In the genomic region with DNA sequence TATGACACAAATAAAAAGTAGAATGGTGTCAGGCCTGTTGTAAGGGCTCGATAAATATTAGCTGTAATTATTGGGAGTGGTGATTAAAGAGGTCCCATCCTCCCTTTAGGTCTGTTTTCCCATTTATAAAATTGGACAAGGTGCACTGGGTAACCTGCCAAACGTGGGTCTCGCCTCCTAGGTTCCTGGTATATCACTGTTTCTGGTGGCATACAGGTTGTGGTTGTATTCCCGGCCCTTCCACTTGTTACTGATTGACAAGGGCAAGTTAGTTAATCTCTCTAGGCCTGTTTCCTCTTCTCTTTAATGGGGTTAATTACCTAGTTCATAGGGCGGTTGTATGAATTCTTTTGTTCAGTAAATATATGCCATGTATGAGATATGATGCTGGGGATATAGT, we compare ENCODE assay signal across 8 cellular contexts. TPM values are rescaled to one million over a fixed set of nuclear protein-coding genes. Genes with fewer than 3 reads are reported as not detected.
A peak's percentile ranks its signal among the peaks of the same experiment; 100 is the strongest.
DNase-seq lines count a peak whose midpoint lies in the region; ATAC-seq and TF ChIP-seq lines count a peak whose summit lies in the region.

No MANE protein-coding gene starts in this region.

- H3K4me3 ChIP-seq in breast epithelium: peak overlapping the region; percentile 85 to 92 (median 88)
- peak overlapping the region; percentile 72 to 87 for H3K4me3 ChIP-seq in vagina

- H3K4me3 Mint-ChIP-seq in stimulated activated naive CD8-positive, alpha-beta T cell treated with anti-CD3 and anti-CD28 coated beads, Interleukin-15, Interleukin-2, amounts not matched to agents 100 ng/mL and 50 ng/mL, for 24 hours: peak overlapping the region; percentile 96
- peak overlapping the region; percentile 99 for H3K4me3 Mint-ChIP-seq in mesothelial cell of epicardium

- H3K27ac ChIP-seq in breast epithelium (peak overlapping the region; percentile 98 to 99), vagina (peak overlapping the region; percentile 92)

- H3K27ac Mint-ChIP-seq in stimulated activated naive CD8-positive, alpha-beta T cell treated with anti-CD3 and anti-CD28 coated beads, Interleukin-15, Interleukin-2, amounts not matched to agents 100 ng/mL and 50 ng/mL, for 24 hours: peak overlapping the region; percentile 99
- H3K27ac Mint-ChIP-seq in mesothelial cell of epicardium: peak overlapping the region; percentile 100

- no peak for DNase-seq in stimulated activated naive CD8-positive, alpha-beta T cell treated with anti-CD3 and anti-CD28 coated beads, Interleukin-15, Interleukin-2, amounts not matched to agents 100 U/mL and 50 U/mL, for 24 hours
- no peak for DNase-seq in breast epithelium (ENCODE audit: low spot score in 2 of 2)
- no peak for DNase-seq in mesothelial cell of epicardium (ENCODE audit: low spot score in 2 of 2, unreplicated experiment in 2 of 2)
- DNase-seq in vagina (ENCODE audit: extremely low spot score in 2 of 2): no peak
- no peak for DNase-seq in omental fat pad (ENCODE audit: low spot score)
- no peak for DNase-seq in kidney glomerular epithelial cell (lab: John Stamatoyannopoulos, UW)
- DNase-seq in stimulated activated CD4-positive, alpha-beta T cell treated with anti-CD3 and anti-CD28 coated beads, Interleukin-4, amount 100 ng/mL, for 1 hour: no peak

- no peaks in the 10 kb centered on the region for H3K27me3 Mint-ChIP-seq in stimulated activated naive CD8-positive, alpha-beta T cell treated with anti-CD3 and anti-CD28 coated beads, Interleukin-15, Interleukin-2, amounts not matched to agents 100 ng/mL and 50 ng/mL, for 24 hours
- no peaks in the 10 kb centered on the region for H3K27me3 Mint-ChIP-seq in mesothelial cell of epicardium (ENCODE audit: low read depth)

- peaks cover 4 to 19% of the 10 kb centered on the region in 2 donors for H3K4me1 ChIP-seq in breast epithelium
- peaks cover 72% of the 10 kb centered on the region for H3K4me1 ChIP-seq in vagina

- no peak for ATAC-seq in stimulated activated naive CD8-positive, alpha-beta T cell treated with anti-CD3 and anti-CD28 coated beads, Interleukin-15, Interleukin-2, amounts not matched to agents 100 U/mL and 50 U/mL, for 24 hours
- ATAC-seq in omental fat pad (ENCODE audit: low FRiP score): no peak

- H3K27me3 ChIP-seq in breast epithelium (no peaks in the 10 kb centered on the region), vagina (no peaks in the 10 kb centered on the region)

- H3K4me1 Mint-ChIP-seq in stimulated activated naive CD8-positive, alpha-beta T cell treated with anti-CD3 and anti-CD28 coated beads, Interleukin-15, Interleukin-2, amounts not matched to agents 100 ng/mL and 50 ng/mL, for 24 hours (ENCODE audit: low read depth): peaks cover 59% of the 10 kb centered on the region
- H3K4me1 Mint-ChIP-seq in mesothelial cell of epicardium: peaks cover 27% of the 10 kb centered on the region

- H3K9me3 ChIP-seq in breast epithelium: no peaks in the 10 kb centered on the region
- H3K9me3 ChIP-seq in vagina: no peaks in the 10 kb centered on the region

- intact Hi-C loops in breast epithelium (cut with DNase I; ENCODE audit: low total_unique reads): loop anchor here (2.0 kb wide), 1 partner anchor 21 kb away; the partner anchor contains the start of gene ZNF836
- intact Hi-C loops in vagina (cut with DNase I): no loop called here

- TF ChIP-seq POLR2A in breast epithelium (IDR thresholded peaks at IDR 0.05) (no peak), vagina (IDR thresholded peaks at IDR 0.05) (no peak)

- H3K36me3 ChIP-seq in breast epithelium: no peaks in the 10 kb centered on the region
- H3K36me3 ChIP-seq in vagina: peaks cover 0 to 12% of the 10 kb centered on the region in 2 donors

- H3K36me3 Mint-ChIP-seq in stimulated activated naive CD8-positive, alpha-beta T cell treated with anti-CD3 and anti-CD28 coated beads, Interleukin-15, Interleukin-2, amounts not matched to agents 100 ng/mL and 50 ng/mL, for 24 hours (ENCODE audit: low read depth): peaks cover 45% of the 10 kb centered on the region
- peaks cover 13% of the 10 kb centered on the region for H3K36me3 Mint-ChIP-seq in mesothelial cell of epicardium

- no peak for TF ChIP-seq CTCF in breast epithelium (IDR thresholded peaks at IDR 0.05)
- no peak for TF ChIP-seq CTCF in mesothelial cell of epicardium (IDR thresholded peaks at IDR 0.05; ENCODE audit: unreplicated experiment)
- TF ChIP-seq CTCF in vagina (IDR thresholded peaks at IDR 0.05): no peak
- TF ChIP-seq CTCF in omental fat pad (IDR thresholded peaks at IDR 0.05): no peak

- no peaks in the 10 kb centered on the region for H3K9me3 Mint-ChIP-seq in stimulated activated naive CD8-positive, alpha-beta T cell treated with anti-CD3 and anti-CD28 coated beads, Interleukin-15, Interleukin-2, amounts not matched to agents 100 ng/mL and 50 ng/mL, for 24 hours
- H3K9me3 Mint-ChIP-seq in mesothelial cell of epicardium: no peaks in the 10 kb centered on the region

RNA-seq across cellular contexts. Expression of gene PPP2R1A, which starts 1.5 kb away (rescaled TPM):
- 100 to 1,000 TPM; 145 to 198 (median 175) TPM for total RNA-seq in breast epithelium
- total RNA-seq in mesothelial cell of epicardium: 308 to 331 TPM (median 314 TPM) in 3 replicates
- 163 TPM for total RNA-seq in vagina
- total RNA-seq in omental fat pad: 100 to 1,000 TPM; 141 to 162 (median 156) TPM

RNA-seq across cellular contexts. Expression of gene ZNF836, which starts 20.0 kb away (rescaled TPM):
- total RNA-seq in breast epithelium: 10 to 100 TPM; 10.2 to 21.8 (median 16.4) TPM
- 17.4 to 21.2 TPM (median 19.1 TPM) in 3 replicates for total RNA-seq in mesothelial cell of epicardium
- total RNA-seq in vagina: 3.9 TPM
- total RNA-seq in omental fat pad: 10 to 100 TPM in 1 of 4 donors, 1 to 10 TPM in 3; 5.8 to 15.1 (median 7.3) TPM

RNA-seq across cellular contexts. Expression of gene ZNF616, which starts 51.6 kb away (rescaled TPM):
- total RNA-seq in breast epithelium (10 to 100 TPM in 1 of 3 donors, 1 to 10 TPM in 2; 5.8 to 14.0 (median 7.2) TPM), mesothelial cell of epicardium (19.1 to 21.7 TPM (median 19.8 TPM) in 3 replicates), vagina (2.7 TPM), omental fat pad (1 to 10 TPM; 3.0 to 7.1 (median 6.1) TPM)
